Comparison of ENCODE assay signal across 28 cellular contexts in genomic region chr6:25794784-25795183, GRCh38. TPM values are rescaled to one million over a fixed set of nuclear protein-coding genes. Genes with fewer than 3 reads are reported as not detected.
"Had no signal": no experiment of that assay in that cellular context is flagged by ENCODE, and none has a peak within 500 bp of the region (broad histone marks: within the 10 kb centered on the region; RNA-seq: fewer than 3 reads in every experiment).

No MANE protein-coding gene starts in this region.

- ATAC-seq: activated CD8-positive, alpha-beta memory T cell treated with anti-CD3 and anti-CD28 coated beads, Interleukin-2, amount 10 ng/mL, durations not matched to agents 7 days and 5 days; Panc1; Right ventricle myocardium inferior; T-cell had no signal

- FAIRE-seq: astrocyte, TTC549 had no signal

- H3K27ac ChIP-seq: SK-N-MC had no signal

- DNase-seq: activated B cell treated with CpG ODN at 0.5 μM for 24 hours; activated CD4-positive, alpha-beta T cell treated with anti-CD3 and anti-CD28 coated beads for 1 hour; activated CD4-positive, alpha-beta T cell treated with anti-CD3 and anti-CD28 coated beads, Interleukin-2, amount 10 ng/mL, durations not matched to agents 24 days and 14 days; activated CD4-positive, alpha-beta T cell treated with anti-CD3 and anti-CD28 coated beads, Interleukin-2, amount 50 U/mL, for 48 hours; activated CD8-positive, alpha-beta memory T cell treated with anti-CD3 and anti-CD28 coated beads, Interleukin-2, amount 10 ng/mL, durations not matched to agents 7 days and 5 days; activated effector memory CD4-positive, alpha-beta T cell treated with Interleukin-2 at 50 U/mL for 16 hours; activated naive CD4-positive, alpha-beta T cell; activated T-cell treated with anti-CD3 and anti-CD28 coated beads, Interleukin-2, amount 50 U/mL, for 24 hours; cortex of kidney; Karpas-422; MM.1S; NCI-H1417 treated with DMSO at 0.1 percent for 48 hours; NCI-H1694; NCI-H2029; NCI-H510A treated with DMSO at 0.1 percent for 48 hours; NCI-H774; NK-92 treated with Interleukin-12 subunit alpha and Interleukin-12 subunit beta, amount 100 ng/mL, for 24 hours; OCI-M1; RPMI8226; T-cell; T-helper 2 cell; T1000 had no signal

- H3K4me3 ChIP-seq: SK-N-MC had no signal

RNA-seq across cellular contexts. Expression of gene SLC17A1, which starts 37.1 kb away (rescaled TPM):
- total RNA-seq: activated B cell treated with CpG ODN at 0.5 μM for 24 hours; activated CD8-positive, alpha-beta memory T cell treated with anti-CD3 and anti-CD28 coated beads, Interleukin-2, amount 10 ng/mL, durations not matched to agents 7 days and 5 days; activated T-helper 1 cell treated with anti-CD3 and anti-CD28 coated beads, Interleukin-12 subunit alpha, Interleukin-12 subunit beta, Interleukin-2, Interleukin-4 antibody, amounts not matched to agents 30 ng/mL and 10 ng/mL and 1 ng/mL, durations not matched to agents 14 hours and 24 hours and 36 hours; astrocyte; Right ventricle myocardium inferior had no signal

RNA-seq across cellular contexts. Expression of gene SLC17A4, which starts 40.2 kb away (rescaled TPM):
- total RNA-seq: activated B cell treated with CpG ODN at 0.5 μM for 24 hours; activated CD4-positive, alpha-beta T cell treated with anti-CD3 and anti-CD28 coated beads, Interleukin-2, amount 10 ng/mL, durations not matched to agents 24 days and 14 days; activated CD8-positive, alpha-beta memory T cell treated with anti-CD3 and anti-CD28 coated beads, Interleukin-2, amount 10 ng/mL, durations not matched to agents 7 days and 5 days; activated T-helper 1 cell treated with anti-CD3 and anti-CD28 coated beads, Interleukin-12 subunit alpha, Interleukin-12 subunit beta, Interleukin-2, Interleukin-4 antibody, amounts not matched to agents 30 ng/mL and 10 ng/mL and 1 ng/mL, durations not matched to agents 14 hours and 24 hours and 36 hours; astrocyte; Right ventricle myocardium inferior; T-cell had no signal
